In the genomic region with DNA sequence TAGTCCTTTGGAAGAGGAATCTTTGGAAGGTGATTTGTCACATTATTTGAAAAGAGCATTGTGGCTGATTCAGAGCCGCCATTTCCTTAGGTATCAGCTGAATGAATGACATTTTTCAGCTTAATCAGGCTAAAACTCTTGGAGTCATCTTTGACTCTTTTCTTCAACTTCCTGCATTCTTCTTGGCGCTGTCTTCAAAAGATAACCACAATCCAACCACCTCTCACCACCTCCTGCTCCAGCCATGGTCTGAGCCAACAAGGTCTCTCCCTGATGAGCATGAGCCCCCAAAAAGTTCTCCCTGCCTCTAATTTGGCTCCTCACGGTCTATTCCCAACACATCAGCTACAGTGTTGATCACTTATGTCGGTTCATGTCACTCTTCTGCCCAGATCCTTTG, we compare ENCODE assay signal across 1 cellular context.
A peak's percentile ranks its signal among the peaks of the same experiment; 100 is the strongest.
TF ChIP-seq lines count a peak whose summit lies in the region.

No MANE protein-coding gene starts in this region.

TF ChIP-seq in K562, 482 proteins besides CTCF, POLR2A, EP300 and RAD21 (continued from another document):
- TF ChIP-seq CEBPZ (IDR thresholded peaks at IDR 0.05; ENCODE audit: borderline replicate concordance, low read depth, low read length) (no peak), HNRNPL (IDR thresholded peaks at IDR 0.05; ENCODE audit: low read depth, low read length) (no peak), ZNF717 (CRISPR knock-in tag; IDR thresholded peaks at IDR 0.05) (no peak), HMGN3 (IDR thresholded peaks at IDR 0.05; ENCODE audit: borderline replicate concordance, extremely low read depth, insufficient read length, low read depth, low read length) (no peak), MEIS2 (IDR thresholded peaks at IDR 0.05; ENCODE audit: partially characterized antibody) (peak; percentile 20), NCOR1 (IDR thresholded peaks at IDR 0.05) (peak; percentile 30; the same call in 1 of the 2 replicates), IRF1 (CRISPR knock-in tag; IDR thresholded peaks at IDR 0.05; ENCODE audit: borderline replicate concordance) (no peak), FOSL1 (tag; conservative IDR thresholded peaks at IDR 0.05) (peak; percentile 28; the same call in 1 of the 2 replicates), TEAD1 (CRISPR knock-in tag; IDR thresholded peaks at IDR 0.05) (0 out of 4 replicates have a peak, but pooled peaks of 1 of the 2 experiments have one; percentile 29), MLX (CRISPR knock-in tag; conservative IDR thresholded peaks at IDR 0.05) (no peak), HLTF (IDR thresholded peaks at IDR 0.05) (no peak), MEF2A (IDR thresholded peaks at IDR 0.05; ENCODE audit: control insufficient read depth, low read depth, low read length) (no peak), HOXB6 (CRISPR knock-in tag; IDR thresholded peaks at IDR 0.05; ENCODE audit: borderline replicate concordance) (no peak), ZNF444 (CRISPR knock-in tag; IDR thresholded peaks at IDR 0.05) (no peak), RBM39 (optimal IDR thresholded peaks at IDR 0.05; ENCODE audit: low read depth, low read length) (no peak), DIDO1 (tag; IDR thresholded peaks at IDR 0.05; ENCODE audit: low read depth) (no peak)
- TF ChIP-seq, protein P1, sequence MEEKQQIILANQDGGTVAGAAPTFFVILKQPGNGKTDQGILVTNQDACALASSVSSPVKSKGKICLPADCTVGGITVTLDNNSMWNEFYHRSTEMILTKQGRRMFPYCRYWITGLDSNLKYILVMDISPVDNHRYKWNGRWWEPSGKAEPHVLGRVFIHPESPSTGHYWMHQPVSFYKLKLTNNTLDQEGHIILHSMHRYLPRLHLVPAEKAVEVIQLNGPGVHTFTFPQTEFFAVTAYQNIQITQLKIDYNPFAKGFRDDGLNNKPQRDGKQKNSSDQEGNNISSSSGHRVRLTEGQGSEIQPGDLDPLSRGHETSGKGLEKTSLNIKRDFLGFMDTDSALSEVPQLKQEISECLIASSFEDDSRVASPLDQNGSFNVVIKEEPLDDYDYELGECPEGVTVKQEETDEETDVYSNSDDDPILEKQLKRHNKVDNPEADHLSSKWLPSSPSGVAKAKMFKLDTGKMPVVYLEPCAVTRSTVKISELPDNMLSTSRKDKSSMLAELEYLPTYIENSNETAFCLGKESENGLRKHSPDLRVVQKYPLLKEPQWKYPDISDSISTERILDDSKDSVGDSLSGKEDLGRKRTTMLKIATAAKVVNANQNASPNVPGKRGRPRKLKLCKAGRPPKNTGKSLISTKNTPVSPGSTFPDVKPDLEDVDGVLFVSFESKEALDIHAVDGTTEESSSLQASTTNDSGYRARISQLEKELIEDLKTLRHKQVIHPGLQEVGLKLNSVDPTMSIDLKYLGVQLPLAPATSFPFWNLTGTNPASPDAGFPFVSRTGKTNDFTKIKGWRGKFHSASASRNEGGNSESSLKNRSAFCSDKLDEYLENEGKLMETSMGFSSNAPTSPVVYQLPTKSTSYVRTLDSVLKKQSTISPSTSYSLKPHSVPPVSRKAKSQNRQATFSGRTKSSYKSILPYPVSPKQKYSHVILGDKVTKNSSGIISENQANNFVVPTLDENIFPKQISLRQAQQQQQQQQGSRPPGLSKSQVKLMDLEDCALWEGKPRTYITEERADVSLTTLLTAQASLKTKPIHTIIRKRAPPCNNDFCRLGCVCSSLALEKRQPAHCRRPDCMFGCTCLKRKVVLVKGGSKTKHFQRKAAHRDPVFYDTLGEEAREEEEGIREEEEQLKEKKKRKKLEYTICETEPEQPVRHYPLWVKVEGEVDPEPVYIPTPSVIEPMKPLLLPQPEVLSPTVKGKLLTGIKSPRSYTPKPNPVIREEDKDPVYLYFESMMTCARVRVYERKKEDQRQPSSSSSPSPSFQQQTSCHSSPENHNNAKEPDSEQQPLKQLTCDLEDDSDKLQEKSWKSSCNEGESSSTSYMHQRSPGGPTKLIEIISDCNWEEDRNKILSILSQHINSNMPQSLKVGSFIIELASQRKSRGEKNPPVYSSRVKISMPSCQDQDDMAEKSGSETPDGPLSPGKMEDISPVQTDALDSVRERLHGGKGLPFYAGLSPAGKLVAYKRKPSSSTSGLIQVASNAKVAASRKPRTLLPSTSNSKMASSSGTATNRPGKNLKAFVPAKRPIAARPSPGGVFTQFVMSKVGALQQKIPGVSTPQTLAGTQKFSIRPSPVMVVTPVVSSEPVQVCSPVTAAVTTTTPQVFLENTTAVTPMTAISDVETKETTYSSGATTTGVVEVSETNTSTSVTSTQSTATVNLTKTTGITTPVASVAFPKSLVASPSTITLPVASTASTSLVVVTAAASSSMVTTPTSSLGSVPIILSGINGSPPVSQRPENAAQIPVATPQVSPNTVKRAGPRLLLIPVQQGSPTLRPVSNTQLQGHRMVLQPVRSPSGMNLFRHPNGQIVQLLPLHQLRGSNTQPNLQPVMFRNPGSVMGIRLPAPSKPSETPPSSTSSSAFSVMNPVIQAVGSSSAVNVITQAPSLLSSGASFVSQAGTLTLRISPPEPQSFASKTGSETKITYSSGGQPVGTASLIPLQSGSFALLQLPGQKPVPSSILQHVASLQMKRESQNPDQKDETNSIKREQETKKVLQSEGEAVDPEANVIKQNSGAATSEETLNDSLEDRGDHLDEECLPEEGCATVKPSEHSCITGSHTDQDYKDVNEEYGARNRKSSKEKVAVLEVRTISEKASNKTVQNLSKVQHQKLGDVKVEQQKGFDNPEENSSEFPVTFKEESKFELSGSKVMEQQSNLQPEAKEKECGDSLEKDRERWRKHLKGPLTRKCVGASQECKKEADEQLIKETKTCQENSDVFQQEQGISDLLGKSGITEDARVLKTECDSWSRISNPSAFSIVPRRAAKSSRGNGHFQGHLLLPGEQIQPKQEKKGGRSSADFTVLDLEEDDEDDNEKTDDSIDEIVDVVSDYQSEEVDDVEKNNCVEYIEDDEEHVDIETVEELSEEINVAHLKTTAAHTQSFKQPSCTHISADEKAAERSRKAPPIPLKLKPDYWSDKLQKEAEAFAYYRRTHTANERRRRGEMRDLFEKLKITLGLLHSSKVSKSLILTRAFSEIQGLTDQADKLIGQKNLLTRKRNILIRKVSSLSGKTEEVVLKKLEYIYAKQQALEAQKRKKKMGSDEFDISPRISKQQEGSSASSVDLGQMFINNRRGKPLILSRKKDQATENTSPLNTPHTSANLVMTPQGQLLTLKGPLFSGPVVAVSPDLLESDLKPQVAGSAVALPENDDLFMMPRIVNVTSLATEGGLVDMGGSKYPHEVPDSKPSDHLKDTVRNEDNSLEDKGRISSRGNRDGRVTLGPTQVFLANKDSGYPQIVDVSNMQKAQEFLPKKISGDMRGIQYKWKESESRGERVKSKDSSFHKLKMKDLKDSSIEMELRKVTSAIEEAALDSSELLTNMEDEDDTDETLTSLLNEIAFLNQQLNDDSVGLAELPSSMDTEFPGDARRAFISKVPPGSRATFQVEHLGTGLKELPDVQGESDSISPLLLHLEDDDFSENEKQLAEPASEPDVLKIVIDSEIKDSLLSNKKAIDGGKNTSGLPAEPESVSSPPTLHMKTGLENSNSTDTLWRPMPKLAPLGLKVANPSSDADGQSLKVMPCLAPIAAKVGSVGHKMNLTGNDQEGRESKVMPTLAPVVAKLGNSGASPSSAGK (IDR thresholded peaks at IDR 0.05) = 0 out of 2 replicates have a peak, but pooled peaks have one; percentile 15
- TF ChIP-seq, protein P2, sequence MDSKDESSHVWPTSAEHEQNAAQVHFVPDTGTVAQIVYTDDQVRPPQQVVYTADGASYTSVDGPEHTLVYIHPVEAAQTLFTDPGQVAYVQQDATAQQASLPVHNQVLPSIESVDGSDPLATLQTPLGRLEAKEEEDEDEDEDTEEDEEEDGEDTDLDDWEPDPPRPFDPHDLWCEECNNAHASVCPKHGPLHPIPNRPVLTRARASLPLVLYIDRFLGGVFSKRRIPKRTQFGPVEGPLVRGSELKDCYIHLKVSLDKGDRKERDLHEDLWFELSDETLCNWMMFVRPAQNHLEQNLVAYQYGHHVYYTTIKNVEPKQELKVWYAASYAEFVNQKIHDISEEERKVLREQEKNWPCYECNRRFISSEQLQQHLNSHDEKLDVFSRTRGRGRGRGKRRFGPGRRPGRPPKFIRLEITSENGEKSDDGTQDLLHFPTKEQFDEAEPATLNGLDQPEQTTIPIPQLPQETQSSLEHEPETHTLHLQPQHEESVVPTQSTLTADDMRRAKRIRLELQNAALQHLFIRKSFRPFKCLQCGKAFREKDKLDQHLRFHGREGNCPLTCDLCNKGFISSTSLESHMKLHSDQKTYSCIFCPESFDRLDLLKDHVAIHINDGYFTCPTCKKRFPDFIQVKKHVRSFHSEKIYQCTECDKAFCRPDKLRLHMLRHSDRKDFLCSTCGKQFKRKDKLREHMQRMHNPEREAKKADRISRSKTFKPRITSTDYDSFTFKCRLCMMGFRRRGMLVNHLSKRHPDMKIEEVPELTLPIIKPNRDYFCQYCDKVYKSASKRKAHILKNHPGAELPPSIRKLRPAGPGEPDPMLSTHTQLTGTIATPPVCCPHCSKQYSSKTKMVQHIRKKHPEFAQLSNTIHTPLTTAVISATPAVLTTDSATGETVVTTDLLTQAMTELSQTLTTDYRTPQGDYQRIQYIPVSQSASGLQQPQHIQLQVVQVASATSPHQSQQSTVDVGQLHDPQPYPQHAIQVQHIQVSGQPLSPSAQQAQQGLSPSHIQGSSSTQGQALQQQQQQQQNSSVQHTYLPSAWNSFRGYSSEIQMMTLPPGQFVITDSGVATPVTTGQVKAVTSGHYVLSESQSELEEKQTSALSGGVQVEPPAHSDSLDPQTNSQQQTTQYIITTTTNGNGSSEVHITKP (IDR thresholded peaks at IDR 0.05; ENCODE audit: partially characterized antibody) = peak; percentile 48
- TF ChIP-seq, protein P3, sequence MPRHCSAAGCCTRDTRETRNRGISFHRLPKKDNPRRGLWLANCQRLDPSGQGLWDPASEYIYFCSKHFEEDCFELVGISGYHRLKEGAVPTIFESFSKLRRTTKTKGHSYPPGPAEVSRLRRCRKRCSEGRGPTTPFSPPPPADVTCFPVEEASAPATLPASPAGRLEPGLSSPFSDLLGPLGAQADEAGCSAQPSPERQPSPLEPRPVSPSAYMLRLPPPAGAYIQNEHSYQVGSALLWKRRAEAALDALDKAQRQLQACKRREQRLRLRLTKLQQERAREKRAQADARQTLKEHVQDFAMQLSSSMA (CRISPR knock-in tag; IDR thresholded peaks at IDR 0.05) = no peak
TF ChIP-seq in K562: peak in this region for 18.
